In the genomic region with DNA sequence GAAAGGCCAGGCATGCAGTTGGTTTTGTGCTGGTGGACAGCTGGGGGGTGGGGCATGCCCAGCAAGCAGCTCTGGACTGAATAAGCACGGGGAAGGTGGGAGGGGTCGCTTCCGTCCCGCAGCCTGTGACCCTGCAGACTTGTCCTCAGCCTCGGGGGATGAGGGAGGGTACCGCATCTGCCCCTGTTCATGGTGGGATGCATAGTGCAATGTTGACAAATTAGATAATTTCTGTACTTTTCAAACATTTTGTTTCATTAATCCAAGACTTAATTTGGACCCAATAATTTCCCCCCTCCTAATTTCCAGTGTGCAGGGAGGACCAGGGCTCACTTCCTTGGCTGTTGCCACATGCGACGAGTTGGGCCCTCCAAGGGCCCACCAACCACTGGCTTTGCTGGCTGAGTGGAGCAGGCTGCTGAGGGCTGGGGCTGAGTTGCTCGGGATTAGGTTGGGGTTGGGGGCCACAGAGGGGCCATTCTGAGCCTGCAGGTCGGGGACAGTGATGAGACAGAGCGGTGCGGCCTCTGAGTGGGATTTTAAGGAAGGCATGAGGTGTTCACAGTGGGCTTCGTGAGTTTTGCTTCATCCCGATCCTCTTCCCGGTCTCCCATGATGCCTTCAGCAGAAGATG, we compare ENCODE assay signal across 24 cellular contexts. TPM values are rescaled to one million over a fixed set of nuclear protein-coding genes. Genes with fewer than 3 reads are reported as not detected.
A peak's percentile ranks its signal among the peaks of the same experiment; 100 is the strongest.
DNase-seq lines count a peak whose midpoint lies in the region; ATAC-seq, FAIRE-seq and TF ChIP-seq lines count a peak whose summit lies in the region.
"Had no signal": no experiment of that assay in that cellular context is flagged by ENCODE, and none has a peak within 500 bp of the region (broad histone marks: within the 10 kb centered on the region; RNA-seq: fewer than 3 reads in every experiment).

No MANE protein-coding gene starts in this region.

- H3K23ac ChIP-seq in trophoblast cell (ENCODE audit: low read length): no peak overlapping the region

- H2AFZ ChIP-seq in K562 (ENCODE audit: low read depth, low read length) (peak overlapping the region; percentile 76), trophoblast cell (ENCODE audit: insufficient read depth, low read length, poor library complexity) (no peak overlapping the region)

- in situ Hi-C loops in K562 (cut with MboI): no loop called here

- H3K4me2 ChIP-seq in K562 (ENCODE audit: insufficient read depth, low read length) (peak overlapping the region; percentile 32; the same call in 1 of the 2 replicates), trophoblast cell (ENCODE audit: low read length) (no peak overlapping the region)

- H3K4ac ChIP-seq in trophoblast cell (ENCODE audit: low read depth, low read length): no peak overlapping the region

- H3K36me3 Mint-ChIP-seq in CD14-positive monocyte (no peaks in the 10 kb centered on the region), memory B cell (no peaks in the 10 kb centered on the region)
- H3K36me3 Mint-ChIP-seq: CD4-positive, CD25-positive, alpha-beta regulatory T cell had no signal

- H4K20me1 ChIP-seq in K562 (replicated peaks; ENCODE audit: control insufficient read depth, insufficient read depth, low read length): no peaks in the 10 kb centered on the region

- CTCF ChIA-PET in K562 (lab: Yijun Ruan, JAX; ENCODE audit: low intra/inter-chr PET ratio): no interaction called here

- H3K27me3 ChIP-seq in K562 (ENCODE audit: control insufficient read depth in 2 of 2, insufficient read depth in 2 of 2, low read length in 2 of 2) (no peaks in the 10 kb centered on the region), trophoblast cell (ENCODE audit: insufficient read depth, low read length) (no peaks in the 10 kb centered on the region), gastroesophageal sphincter (no peaks in the 10 kb centered on the region)
- H3K27me3 ChIP-seq: BE2C had no signal

- H3K14ac ChIP-seq in trophoblast cell (ENCODE audit: low read length): no peak overlapping the region

- no peak overlapping the region for H3K4me3 Mint-ChIP-seq in CD14-positive monocyte
- H3K4me3 Mint-ChIP-seq in memory B cell: no peak overlapping the region

- H3K79me2 ChIP-seq in K562 (ENCODE audit: control insufficient read depth, insufficient read depth, low read length) (no peaks in the 10 kb centered on the region), trophoblast cell (ENCODE audit: control insufficient read depth, insufficient read depth, low read length, poor library complexity) (no peaks in the 10 kb centered on the region)

- intact Hi-C loops in CD14-positive monocyte (cut with micrococcal nuclease) (loop anchor here in 1 of 2 donors (5.0 kb wide), 1 partner anchor 36 kb away; no protein-coding TSS in a partner anchor), K562 (cut with micrococcal nuclease) (no loop called here)

- H3K4me3 ChIP-seq in K562 (no peak overlapping the region), trophoblast cell (ENCODE audit: low read depth, low read length) (no peak overlapping the region), gastroesophageal sphincter (no peak overlapping the region)

- peak; percentile 17 for DNase-seq in CD14-positive monocyte (ENCODE audit: low spot score)
- no peak for DNase-seq in K562 (ENCODE audit: extremely low read depth in 1 of 4, low spot score in 3 of 4)
- DNase-seq in memory B cell (ENCODE audit: low spot score in 2 of 2): no peak
- DNase-seq in trophoblast cell: no peak
- DNase-seq in AG08395 (ENCODE audit: low spot score): no peak
- DNase-seq in hippocampal formation (lab: John Stamatoyannopoulos, UW): no peak
- DNase-seq in frontal cortex (ENCODE audit: low spot score in 2 of 2): no peak
- DNase-seq: BE2C; CD4-positive, CD25-positive, alpha-beta regulatory T cell; COR-L47; DMS79; MV-4-11; NCI-H1105 treated with DMSO at 0.1 percent for 48 hours; NCI-H2029 treated with DMSO at 0.1 percent for 48 hours; NCI-H226; NCI-H510A treated with DMSO at 0.1 percent for 48 hours; NCI-H748 treated with DMSO at 0.1 percent for 48 hours; SIG-M5 had no signal

- H3K27me3 Mint-ChIP-seq in CD14-positive monocyte (ENCODE audit: low read depth in 3 of 3) (peaks cover 3 to 12% (median 3%) of the 10 kb centered on the region in 3 donors), memory B cell (no peaks in the 10 kb centered on the region)

- no TSS peak for BruUV-seq in K562 (replicated peaks; lab: Mats Ljungman, UMichigan)

- TF ChIP-seq CTCF in CD14-positive monocyte (IDR thresholded peaks at IDR 0.05) (no peak), K562 (IDR thresholded peaks at IDR 0.05 in 2 of 3, conservative IDR thresholded peaks at IDR 0.05 in 1 of 3; ENCODE audit: insufficient read depth in 2 of 3, low read depth in 1 of 3, low read length in 3 of 3) (no peak), gastroesophageal sphincter (IDR thresholded peaks at IDR 0.05) (no peak)

- WGBS in K562 (ENCODE audit: insufficient coverage, low coverage, missing lambda C conversion rate): 52% methylated on average over 10 of the region's 15 CpGs
- no CpG with 5 or more reads among the region's 15 CpGs for WGBS in trophoblast cell (ENCODE audit: extremely low coverage, insufficient coverage, insufficient read length)
- WGBS in gastroesophageal sphincter (ENCODE audit: low coverage in 1 of 2), 2 donors: 77% methylated on average over 9 of the region's 15 CpGs; no CpG with 5 or more reads in 1 of the 2 donors

- POLR2A ChIA-PET in K562 (lab: Yijun Ruan, JAX): no interaction called here

- no peaks in the 10 kb centered on the region for H3K9me1 ChIP-seq in K562 (ENCODE audit: control insufficient read depth, insufficient read depth, low read length)

- TF ChIP-seq EP300 in K562 (IDR thresholded peaks at IDR 0.05; ENCODE audit: low read length) (no peak), gastroesophageal sphincter (IDR thresholded peaks at IDR 0.05) (no peak)

- no peak overlapping the region for H3K27ac ChIP-seq in K562 (ENCODE audit: extremely low read depth, low read depth, low read length)
- H3K27ac ChIP-seq in trophoblast cell (ENCODE audit: low read depth, low read length): no peak overlapping the region
- no peak overlapping the region for H3K27ac ChIP-seq in gastroesophageal sphincter
- H3K27ac ChIP-seq: HL-60 had no signal

- peak overlapping the region; percentile 46 for H4K12ac ChIP-seq in trophoblast cell (ENCODE audit: low read depth, low read length)

- no peak overlapping the region for H4K91ac ChIP-seq in trophoblast cell (ENCODE audit: low read depth, low read length)

- H2BK5ac ChIP-seq in trophoblast cell (ENCODE audit: low read depth, low read length, poor library complexity): no peak overlapping the region

- no peak overlapping the region for H4K8ac ChIP-seq in trophoblast cell (ENCODE audit: low read depth, low read length)

- H3K27ac Mint-ChIP-seq in CD14-positive monocyte (peak overlapping the region in 2 of 7 donors; percentile 3 to 28), memory B cell (peak overlapping the region; percentile 99)
- H3K27ac Mint-ChIP-seq: CD4-positive, CD25-positive, alpha-beta regulatory T cell had no signal

- FAIRE-seq in K562 (lab: Jason Lieb, UNC) (no peak), frontal cortex (lab: Jason Lieb, UNC) (no peak)
- FAIRE-seq: A204.1, GM19239, H54 had no signal

- H3K4me1 ChIP-seq in K562 (replicated peaks in 1 of 2; ENCODE audit: control insufficient read depth in 2 of 2, insufficient read depth in 2 of 2, low read length in 2 of 2): peaks cover 9 to 29% of the 10 kb centered on the region in 2 experiments; a peak in 4 of 5 replicates
- H3K4me1 ChIP-seq in trophoblast cell (ENCODE audit: control insufficient read depth in 1 of 2, insufficient read depth in 2 of 2, low read length in 2 of 2): peaks cover 4% of the 10 kb centered on the region in 2 experiments
- H3K4me1 ChIP-seq in gastroesophageal sphincter: peaks cover 0 to 17% (median 0%) of the 10 kb centered on the region in 3 donors
- H3K4me1 ChIP-seq: BE2C had no signal

- H3K9me3 ChIP-seq in K562 (replicated peaks; ENCODE audit: control insufficient read depth, insufficient read depth, low read depth, low read length): no peaks in the 10 kb centered on the region
- no peaks in the 10 kb centered on the region for H3K9me3 ChIP-seq in trophoblast cell (ENCODE audit: insufficient read depth, low read depth, low read length)
- no peaks in the 10 kb centered on the region for H3K9me3 ChIP-seq in gastroesophageal sphincter
- H3K9me3 ChIP-seq: BE2C had no signal

- no peak overlapping the region for H2BK12ac ChIP-seq in trophoblast cell (ENCODE audit: low read length)

- no peak overlapping the region for H3K18ac ChIP-seq in trophoblast cell (ENCODE audit: low read length)

- H3K9ac ChIP-seq in K562 (ENCODE audit: insufficient read depth in 1 of 2, low read depth in 2 of 2, low read length in 2 of 2) (peak overlapping the region in 1 of 2 experiments; percentile 65; a peak in 2 of 4 replicates), trophoblast cell (ENCODE audit: low read length) (no peak overlapping the region)

- H3K4me1 Mint-ChIP-seq in CD14-positive monocyte (peaks cover 45% of the 10 kb centered on the region), memory B cell (peaks cover 29% of the 10 kb centered on the region)

- TF ChIP-seq RAD21 in K562 (CRISPR knock-in tag; conservative IDR thresholded peaks at IDR 0.05 in 1 of 2, IDR thresholded peaks at IDR 0.05 in 1 of 2): no peak

- no peaks in the 10 kb centered on the region for H3K36me3 ChIP-seq in K562 (ENCODE audit: control insufficient read depth, insufficient read depth, low read length)
- no peaks in the 10 kb centered on the region for H3K36me3 ChIP-seq in trophoblast cell (ENCODE audit: control insufficient read depth in 1 of 2, insufficient read depth in 2 of 2, low read length in 2 of 2)
- H3K36me3 ChIP-seq in gastroesophageal sphincter: no peaks in the 10 kb centered on the region
- H3K36me3 ChIP-seq: BE2C had no signal

- ATAC-seq in K562 (no peak), memory B cell (ENCODE audit: low read depth) (no peak), gastroesophageal sphincter (no peak)
- ATAC-seq: Panc1 had no signal

- H3K9me3 Mint-ChIP-seq in CD14-positive monocyte: peaks cover 0 to 5% (median 0%) of the 10 kb centered on the region in 7 donors
- no peaks in the 10 kb centered on the region for H3K9me3 Mint-ChIP-seq in memory B cell

- no peak for TF ChIP-seq POLR2A in K562 (conservative IDR thresholded peaks at IDR 0.05)
- TF ChIP-seq POLR2A in gastroesophageal sphincter (IDR thresholded peaks at IDR 0.05): no peak

- H2AK5ac ChIP-seq in trophoblast cell (ENCODE audit: low read length): no peak overlapping the region

- no peak overlapping the region for H2BK120ac ChIP-seq in trophoblast cell (ENCODE audit: insufficient read depth, low read length, poor library complexity)

- no peaks in the 10 kb centered on the region for H3K79me1 ChIP-seq in trophoblast cell (ENCODE audit: low read length)

RNA-seq across cellular contexts. Expression of a gene that starts 6.2 kb away (rescaled TPM):
- polyA plus RNA-seq in CD14-positive monocyte (10 to 100 TPM; 12.0 to 17.3 TPM), K562 (2011; rRNA removed) (13.6 and 15.3 TPM in 2 replicates), K562 (2014; fragmentation: Illumina TruSeq; extraction: Trizol) (10.7 and 11.5 TPM in 2 replicates), K562 (2014; fragmentation: Nextera tagmentation; extraction: Ambion mirVana) (under 1 TPM; 0.52 to 0.57 TPM), K562 (2014; rRNA removed) (12.1 and 15.3 TPM in 2 replicates)
- total RNA-seq in K562 (2011; cell fraction: chromatin; rRNA removed; ENCODE audit: low replicate concordance): 42.1 and 44.1 TPM in 2 replicates
- total RNA-seq in K562 (2011; cell fraction: nucleolus; rRNA removed): 22.5 and 22.8 TPM in 2 replicates
- total RNA-seq in K562 (2011; cell fraction: nucleoplasm; rRNA removed): 25.0 and 25.2 TPM in 2 replicates
- total RNA-seq in K562 (2014; rRNA removed) (8.1 and 11.4 TPM in 2 replicates), K562 (2014; rRNA removed; fragmentation: Illumina TruSeq; extraction: Trizol) (9.1 and 9.9 TPM in 2 replicates), K562 (2015; rRNA removed; fragmentation: Illumina TruSeq; extraction: Trizol) (7.4 and 9.9 TPM in 2 replicates), K562 (2021) (20.7 and 21.3 TPM in 2 replicates), gastroesophageal sphincter (10 to 100 TPM; 10.9 to 29.0 (median 18.7) TPM), frontal cortex (15.1 TPM)
- polyA plus RNA-seq in K562 (2011; cell fraction: cytosol; rRNA removed): 9.6 and 13.1 TPM in 2 replicates
- polyA plus RNA-seq in K562 (2011; cell fraction: nucleus; rRNA removed): 14.3 and 18.4 TPM in 2 replicates
- polyA plus RNA-seq in K562 (2012): 7.7 and 9.8 TPM in 2 replicates
- polyA minus RNA-seq in K562 (2011; rRNA and poly(A)+ RNA removed): 40.9 and 41.5 TPM in 2 replicates
- polyA minus RNA-seq in K562 (2011; cell fraction: cytosol; rRNA and poly(A)+ RNA removed): 12.6 and 14.8 TPM in 2 replicates
- polyA minus RNA-seq in K562 (2011; cell fraction: nucleus; rRNA and poly(A)+ RNA removed): 6.6 and 12.8 TPM in 2 replicates
- polyA plus RNA-seq in trophoblast cell (2013): 7.5 and 8.6 TPM in 2 replicates
